8 cellular contexts compared by ENCODE assay signal in genomic region chr13:97433727-97434416, GRCh38. TPM values are rescaled to one million over a fixed set of nuclear protein-coding genes. Genes with fewer than 3 reads are reported as not detected.
DNase-seq lines count a peak whose midpoint lies in the region; ATAC-seq and TF ChIP-seq lines count a peak whose summit lies in the region.

Gene RAP2A (plus strand): TSS chr13:97434169. CDS start chr13:97434471, 302 bp downstream.

- peak within 1 kb of the TSS; percentile 98 for H3K27ac Mint-ChIP-seq in activated CD4-positive, alpha-beta T cell treated with anti-CD3 and anti-CD28 coated beads, Interleukin-2, amount 10 ng/mL, durations not matched to agents 24 days and 14 days

- H3K4me3 ChIP-seq in colonic mucosa: peak within 1 kb of the TSS; percentile 82

- peak; percentile 38 for ATAC-seq in HG03457 (IDR thresholded peaks at IDR 0.05; ENCODE audit: unreplicated experiment)

- H3K36me3 ChIP-seq in colonic mucosa: no peaks in the 10 kb centered on the region

- peak within 1 kb of the TSS; percentile 94 for H3K4me3 Mint-ChIP-seq in activated CD4-positive, alpha-beta T cell treated with anti-CD3 and anti-CD28 coated beads, Interleukin-2, amount 10 ng/mL, durations not matched to agents 24 days and 14 days

- peaks cover 32% of the 10 kb centered on the region for H3K4me1 Mint-ChIP-seq in activated CD4-positive, alpha-beta T cell treated with anti-CD3 and anti-CD28 coated beads, Interleukin-2, amount 10 ng/mL, durations not matched to agents 24 days and 14 days

- H3K27me3 Mint-ChIP-seq in activated CD4-positive, alpha-beta T cell treated with anti-CD3 and anti-CD28 coated beads, Interleukin-2, amount 10 ng/mL, durations not matched to agents 24 days and 14 days: peaks cover 6% of the 10 kb centered on the region

- TF ChIP-seq CTCF in colonic mucosa (IDR thresholded peaks at IDR 0.05): no peak

- H3K9ac ChIP-seq in colonic mucosa (ENCODE audit: low read depth in 2 of 2, low read length in 2 of 2): peak within 1 kb of the TSS; percentile 75 to 98

- no peaks in the 10 kb centered on the region for H3K27me3 ChIP-seq in colonic mucosa

- intact Hi-C loops in activated CD4-positive, alpha-beta T cell treated with anti-CD3 and anti-CD28 coated beads, Interleukin-2, amount 10 ng/mL, durations not matched to agents 24 days and 14 days (cut with micrococcal nuclease): loop anchor here (1.0 to 5.0 kb wide), 6 partner anchors 143 to 1757 kb away; partner anchors contain the start of genes DNAJC3 and MBNL2
- intact Hi-C loops in colonic mucosa (cut with DNase I): no loop called here

- H3K4me1 ChIP-seq in colonic mucosa: peaks cover 13% of the 10 kb centered on the region

- H3K9me3 Mint-ChIP-seq in activated CD4-positive, alpha-beta T cell treated with anti-CD3 and anti-CD28 coated beads, Interleukin-2, amount 10 ng/mL, durations not matched to agents 24 days and 14 days: no peaks in the 10 kb centered on the region

- H3K36me3 Mint-ChIP-seq in activated CD4-positive, alpha-beta T cell treated with anti-CD3 and anti-CD28 coated beads, Interleukin-2, amount 10 ng/mL, durations not matched to agents 24 days and 14 days (ENCODE audit: low read depth): peaks cover 3% of the 10 kb centered on the region

- peak within 1 kb of the TSS; percentile 100 for H3K27ac ChIP-seq in colonic mucosa

- DNase-seq in AML-193 (lab: John Stamatoyannopoulos, UW) (peak; percentile 74 to 81), GM19240 (ENCODE audit: insufficient read length, low spot score) (peak; percentile 17), NCI-H524 treated with DMSO at 0.1 percent for 48 hours (lab: John Stamatoyannopoulos, UW) (peak; percentile 66), colonic mucosa (peak; percentile 91), left kidney (ENCODE audit: low read depth, low spot score) (peak; percentile 97)
- DNase-seq in activated CD4-positive, alpha-beta T cell treated with anti-CD3 and anti-CD28 coated beads, Interleukin-2, amount 10 ng/mL, durations not matched to agents 24 days and 14 days: peak; percentile 96
- DNase-seq in stimulated activated CD4-positive, alpha-beta T cell treated with anti-CD3 and anti-CD28 coated beads, Interleukin-1b, Interleukin-23, amount 100 ng/mL, for 48 hours: peak; percentile 92

- H3K9me3 ChIP-seq in colonic mucosa: no peaks in the 10 kb centered on the region

RNA-seq across cellular contexts. Expression of gene RAP2A, which starts in this region (rescaled TPM):
- 20.8 and 22.1 TPM in 2 replicates for total RNA-seq in activated CD4-positive, alpha-beta T cell treated with anti-CD3 and anti-CD28 coated beads, Interleukin-2, amount 10 ng/mL, durations not matched to agents 24 days and 14 days
- total RNA-seq in colonic mucosa: 10 to 100 TPM; 35.9 to 38.2 TPM

Comparison
In these comparisons a context has a peak if more than half of its experiments do, and no peak if none do; other contexts are left out.
1. Peak in every context shown above with its lines: DNase-seq, ATAC-seq, H3K4me3 ChIP-seq and H3K27ac ChIP-seq.
2. DNase-seq: peak in every context shown above with its lines; median percentile 97 in left kidney; 96 in activated CD4-positive, alpha-beta T cell treated with anti-CD3 and anti-CD28 coated beads, Interleukin-2, amount 10 ng/mL, durations not matched to agents 24 days and 14 days; 92 in stimulated activated CD4-positive, alpha-beta T cell treated with anti-CD3 and anti-CD28 coated beads, Interleukin-1b, Interleukin-23, amount 100 ng/mL, for 48 hours; 91 in colonic mucosa; 78 in AML-193; 66 in NCI-H524 treated with DMSO at 0.1 percent for 48 hours; 17 in GM19240.